12 cellular contexts compared by ENCODE assay signal in genomic region chr17:69654981-69655581, GRCh38.
DNase-seq lines count a peak whose midpoint lies in the region; ATAC-seq, FAIRE-seq and TF ChIP-seq lines count a peak whose summit lies in the region.
"Had no signal": no experiment of that assay in that cellular context is flagged by ENCODE, and none has a peak within 500 bp of the region (broad histone marks: within the 10 kb centered on the region; RNA-seq: fewer than 3 reads in every experiment).

No MANE protein-coding gene starts in this region.

- H3K4me2 ChIP-seq in astrocyte (ENCODE audit: low read length), result peak overlapping the region; percentile 59

- no peaks in the 10 kb centered on the region for H3K9me3 ChIP-seq in astrocyte (ENCODE audit: insufficient read depth, low read depth, low read length)
- H3K9me3 ChIP-seq: mucosa of descending colon had no signal

- intact Hi-C loops in activated T-helper 1 cell treated with anti-CD3 and anti-CD28 coated beads, Interleukin-12 subunit alpha, Interleukin-12 subunit beta, Interleukin-2, Interleukin-4 antibody, amounts not matched to agents 30 ng/mL and 10 ng/mL and 1 ng/mL, durations not matched to agents 14 hours and 24 hours and 36 hours (cut with micrococcal nuclease), result no loop called here

- no peaks in the 10 kb centered on the region for H3K79me2 ChIP-seq in astrocyte (ENCODE audit: insufficient read depth, low read length)

- no peaks in the 10 kb centered on the region for H3K36me3 Mint-ChIP-seq in astrocyte (ENCODE audit: low read depth, unreplicated experiment)
- H3K36me3 Mint-ChIP-seq in activated T-helper 1 cell treated with anti-CD3 and anti-CD28 coated beads, Interleukin-12 subunit alpha, Interleukin-12 subunit beta, Interleukin-2, Interleukin-4 antibody, amounts not matched to agents 30 ng/mL and 10 ng/mL and 1 ng/mL, durations not matched to agents 14 hours and 24 hours and 36 hours (ENCODE audit: low read depth), result no peaks in the 10 kb centered on the region

- no peaks in the 10 kb centered on the region for H4K20me1 ChIP-seq in astrocyte (ENCODE audit: insufficient read depth, low read length)

- no peaks in the 10 kb centered on the region for H3K36me3 ChIP-seq in astrocyte (ENCODE audit: insufficient read depth, low read length)

- TF ChIP-seq CTCF in astrocyte (IDR thresholded peaks at IDR 0.05; ENCODE audit: insufficient read depth, low read depth, low read length), result no peak

- peak overlapping the region; percentile 23 for H3K27ac ChIP-seq in astrocyte (ENCODE audit: low read depth, low read length)
- H3K27ac ChIP-seq: SK-N-MC had no signal

- no peak for ATAC-seq in GM18520 (IDR thresholded peaks at IDR 0.05; ENCODE audit: unreplicated experiment)
- ATAC-seq in HG02938 (IDR thresholded peaks at IDR 0.05; ENCODE audit: unreplicated experiment), result no peak
- ATAC-seq: mucosa of descending colon had no signal

- no peak overlapping the region for H2AFZ ChIP-seq in astrocyte (ENCODE audit: low read depth, low read length)

- peaks cover 5% of the 10 kb centered on the region for H3K9me3 Mint-ChIP-seq in astrocyte (ENCODE audit: unreplicated experiment)
- H3K9me3 Mint-ChIP-seq in activated T-helper 1 cell treated with anti-CD3 and anti-CD28 coated beads, Interleukin-12 subunit alpha, Interleukin-12 subunit beta, Interleukin-2, Interleukin-4 antibody, amounts not matched to agents 30 ng/mL and 10 ng/mL and 1 ng/mL, durations not matched to agents 14 hours and 24 hours and 36 hours, result peaks cover 5% of the 10 kb centered on the region

- peaks cover 23% of the 10 kb centered on the region for H3K4me1 Mint-ChIP-seq in astrocyte (ENCODE audit: low read depth, unreplicated experiment)
- H3K4me1 Mint-ChIP-seq in activated T-helper 1 cell treated with anti-CD3 and anti-CD28 coated beads, Interleukin-12 subunit alpha, Interleukin-12 subunit beta, Interleukin-2, Interleukin-4 antibody, amounts not matched to agents 30 ng/mL and 10 ng/mL and 1 ng/mL, durations not matched to agents 14 hours and 24 hours and 36 hours (ENCODE audit: low read depth), result no peaks in the 10 kb centered on the region

- H3K9ac ChIP-seq in astrocyte (ENCODE audit: low read length), result peak overlapping the region; percentile 5

- H3K27me3 Mint-ChIP-seq in astrocyte (ENCODE audit: low read depth, unreplicated experiment), result no peaks in the 10 kb centered on the region
- H3K27me3 Mint-ChIP-seq in activated T-helper 1 cell treated with anti-CD3 and anti-CD28 coated beads, Interleukin-12 subunit alpha, Interleukin-12 subunit beta, Interleukin-2, Interleukin-4 antibody, amounts not matched to agents 30 ng/mL and 10 ng/mL and 1 ng/mL, durations not matched to agents 14 hours and 24 hours and 36 hours (ENCODE audit: insufficient read depth), result no peaks in the 10 kb centered on the region

- H3K27me3 ChIP-seq in astrocyte (ENCODE audit: insufficient read depth, low read length), result no peaks in the 10 kb centered on the region

- no peak overlapping the region for H3K4me3 ChIP-seq in astrocyte (ENCODE audit: insufficient read depth, low read depth, low read length)
- H3K4me3 ChIP-seq: mucosa of descending colon, SK-N-MC had no signal

- H3K4me3 Mint-ChIP-seq in astrocyte (ENCODE audit: unreplicated experiment), result no peak overlapping the region
- H3K4me3 Mint-ChIP-seq in activated T-helper 1 cell treated with anti-CD3 and anti-CD28 coated beads, Interleukin-12 subunit alpha, Interleukin-12 subunit beta, Interleukin-2, Interleukin-4 antibody, amounts not matched to agents 30 ng/mL and 10 ng/mL and 1 ng/mL, durations not matched to agents 14 hours and 24 hours and 36 hours, result no peak overlapping the region

- peak; percentile 66 for DNase-seq in AG08396 (ENCODE audit: low spot score)
- peak; percentile 80 for DNase-seq in HS-5 (ENCODE audit: low read depth)
- DNase-seq in astrocyte (ENCODE audit: low read depth), result peak; percentile 92
- peak; percentile 76 for DNase-seq in kidney tubule cell (ENCODE audit: low spot score)
- DNase-seq in activated T-helper 1 cell treated with anti-CD3 and anti-CD28 coated beads, Interleukin-12 subunit alpha, Interleukin-12 subunit beta, Interleukin-2, Interleukin-4 antibody, amounts not matched to agents 30 ng/mL and 10 ng/mL and 1 ng/mL, durations not matched to agents 14 hours and 24 hours and 36 hours (ENCODE audit: low spot score), result no peak
- no peak for DNase-seq in NCI-H82 treated with DMSO at 0.1 percent for 48 hours (lab: John Stamatoyannopoulos, UW; ENCODE audit: unreplicated experiment)
- DNase-seq: DND-41; effector CD8-positive, alpha-beta T cell; mucosa of descending colon had no signal

- peaks cover 14% of the 10 kb centered on the region for H3K4me1 ChIP-seq in astrocyte (ENCODE audit: insufficient read depth, low read length)

- peak; percentile 68 for FAIRE-seq in astrocyte (lab: Jason Lieb, UNC)

- peak overlapping the region; percentile 50 for H3K27ac Mint-ChIP-seq in astrocyte (ENCODE audit: unreplicated experiment)
- H3K27ac Mint-ChIP-seq in activated T-helper 1 cell treated with anti-CD3 and anti-CD28 coated beads, Interleukin-12 subunit alpha, Interleukin-12 subunit beta, Interleukin-2, Interleukin-4 antibody, amounts not matched to agents 30 ng/mL and 10 ng/mL and 1 ng/mL, durations not matched to agents 14 hours and 24 hours and 36 hours, result no peak overlapping the region

Comparison
In these comparisons a context has a peak if more than half of its experiments do, and no peak if none do; other contexts are left out.
1. DNase-seq: peak in AG08396 (single experiment), HS-5 (single experiment), astrocyte (single experiment) and kidney tubule cell (single experiment); none in activated T-helper 1 cell treated with anti-CD3 and anti-CD28 coated beads, Interleukin-12 subunit alpha, Interleukin-12 subunit beta, Interleukin-2, Interleukin-4 antibody, amounts not matched to agents 30 ng/mL and 10 ng/mL and 1 ng/mL, durations not matched to agents 14 hours and 24 hours and 36 hours (single experiment) and NCI-H82 treated with DMSO at 0.1 percent for 48 hours (single experiment).